In genomic region chr22:49689255-49689770, GRCh38 we compare ENCODE assay signal across 21 cellular contexts.
"Had no signal": no experiment of that assay in that cellular context is flagged by ENCODE, and none has a peak within 500 bp of the region (broad histone marks: within the 10 kb centered on the region; RNA-seq: fewer than 3 reads in every experiment).

No MANE protein-coding gene starts in this region.

- H3K9me3 ChIP-seq: lower lobe of right lung, neutrophil, thoracic aorta, upper lobe of right lung, uterus had no signal

- H3K27ac ChIP-seq: lower lobe of right lung, neutrophil, parathyroid adenoma, skin epidermis, thoracic aorta, tibial nerve, upper lobe of right lung, uterus had no signal

- H3K27ac Mint-ChIP-seq: effector memory CD8-positive, alpha-beta T cell; immature natural killer cell; nephron progenitor cell; progenitor cell of endocrine pancreas; stimulated activated naive B cell treated with anti-CD40 and anti-IgM and Interleukin-4, amounts not matched to agents 10 μg/mL and 1 μg/mL and 100 μg/mL, for 72 hours; stimulated activated naive CD8-positive, alpha-beta T cell treated with anti-CD3 and anti-CD28 coated beads, Interleukin-15, Interleukin-2, amounts not matched to agents 100 ng/mL and 50 ng/mL, for 24 hours had no signal

- H3K27me3 Mint-ChIP-seq: stimulated activated naive CD8-positive, alpha-beta T cell treated with anti-CD3 and anti-CD28 coated beads, Interleukin-15, Interleukin-2, amounts not matched to agents 100 ng/mL and 50 ng/mL, for 24 hours had no signal

- DNase-seq: cortex of kidney; effector memory CD8-positive, alpha-beta T cell; hypothalamus; immature natural killer cell; left ventricle myocardium superior; lower lobe of right lung; naive thymus-derived CD8-positive, alpha-beta T cell; nephron progenitor cell; right cardiac atrium; stimulated activated CD4-positive, alpha-beta T cell treated with anti-CD3 and anti-CD28 coated beads, Interleukin-15, amount 100 ng/mL, for 24 hours; stimulated activated CD4-positive, alpha-beta T cell treated with anti-CD3 and anti-CD28 coated beads, Interleukin-2, amount 100 ng/mL, for 48 hours; stimulated activated naive B cell treated with anti-CD40 and anti-IgM and Interleukin-4, amounts not matched to agents 10 μg/mL and 1 μg/mL and 100 μg/mL, for 72 hours; upper lobe of right lung; uterus had no signal

- H3K4me3 ChIP-seq: lower lobe of right lung, skin epidermis, thoracic aorta, tibial nerve, upper lobe of right lung, uterus had no signal

- H3K9me3 Mint-ChIP-seq: effector memory CD8-positive, alpha-beta T cell; immature natural killer cell; stimulated activated naive B cell treated with anti-CD40 and anti-IgM and Interleukin-4, amounts not matched to agents 10 μg/mL and 1 μg/mL and 100 μg/mL, for 72 hours; stimulated activated naive CD8-positive, alpha-beta T cell treated with anti-CD3 and anti-CD28 coated beads, Interleukin-15, Interleukin-2, amounts not matched to agents 100 ng/mL and 50 ng/mL, for 24 hours had no signal

- H3K27me3 ChIP-seq: neutrophil, tibial nerve, uterus had no signal

- H3K9ac ChIP-seq: parathyroid adenoma had no signal

- H3K4me3 Mint-ChIP-seq: effector memory CD8-positive, alpha-beta T cell; immature natural killer cell; naive thymus-derived CD8-positive, alpha-beta T cell; nephron progenitor cell; stimulated activated naive B cell treated with anti-CD40 and anti-IgM and Interleukin-4, amounts not matched to agents 10 μg/mL and 1 μg/mL and 100 μg/mL, for 72 hours; stimulated activated naive CD8-positive, alpha-beta T cell treated with anti-CD3 and anti-CD28 coated beads, Interleukin-15, Interleukin-2, amounts not matched to agents 100 ng/mL and 50 ng/mL, for 24 hours had no signal

- H3K4me1 Mint-ChIP-seq: immature natural killer cell had no signal

- H3K36me3 Mint-ChIP-seq: immature natural killer cell; naive thymus-derived CD8-positive, alpha-beta T cell; stimulated activated naive B cell treated with anti-CD40 and anti-IgM and Interleukin-4, amounts not matched to agents 10 μg/mL and 1 μg/mL and 100 μg/mL, for 72 hours had no signal

- H3K4me1 ChIP-seq: lower lobe of right lung, parathyroid adenoma, tibial nerve, upper lobe of right lung, uterus had no signal

- H3K36me3 ChIP-seq: lower lobe of right lung, neutrophil, thoracic aorta, tibial nerve, upper lobe of right lung, uterus had no signal
